In genomic region chr1:62436039-62436465, GRCh38 we compare ENCODE assay signal across 8 cellular contexts. TPM values are rescaled to one million over a fixed set of nuclear protein-coding genes. Genes with fewer than 3 reads are reported as not detected.
A peak's percentile ranks its signal among the peaks of the same experiment; 100 is the strongest.
DNase-seq lines count a peak whose midpoint lies in the region; ATAC-seq and TF ChIP-seq lines count a peak whose summit lies in the region.

No MANE protein-coding gene starts in this region.

- ATAC-seq in GM19324 (IDR thresholded peaks at IDR 0.05; ENCODE audit: low FRiP score, unreplicated experiment): peak; percentile 80
- ATAC-seq in activated T-cell treated with anti-CD3 and anti-CD28 coated beads, Interleukin-2, amount 50 U/mL, for 4 hours: no peak
- ATAC-seq in GM19467 (IDR thresholded peaks at IDR 0.05; ENCODE audit: unreplicated experiment): no peak

- intact Hi-C loops in esophagus squamous epithelium (cut with DNase I) (no loop called here), tibial artery (cut with DNase I; ENCODE audit: low total_unique reads) (loop anchor here (5.0 kb wide), 1 partner anchor 251 kb away; the partner anchor contains the start of gene DOCK7)

- TF ChIP-seq POLR2A in esophagus squamous epithelium (IDR thresholded peaks at IDR 0.05): peak in 3 of 4 donors; percentile 90 to 92 (median 91)

- peaks cover 39% of the 10 kb centered on the region for H3K4me1 Mint-ChIP-seq in activated T-cell treated with anti-CD3 and anti-CD28 coated beads, Interleukin-2, amount 50 U/mL, for 4 hours (ENCODE audit: low read depth)

- H2AFZ ChIP-seq in neuron (ENCODE audit: low read depth, low read length): peak overlapping the region; percentile 17

- H3K36me3 ChIP-seq in esophagus squamous epithelium (no peaks in the 10 kb centered on the region), neuron (ENCODE audit: insufficient read depth, low read length) (no peaks in the 10 kb centered on the region), tibial artery (no peaks in the 10 kb centered on the region)

- WGBS in esophagus squamous epithelium, 2 donors: 0% methylated on average over 15 to 20 of the region's 45 CpGs

- H3K27me3 Mint-ChIP-seq in activated T-cell treated with anti-CD3 and anti-CD28 coated beads, Interleukin-2, amount 50 U/mL, for 4 hours (ENCODE audit: low read depth): no peaks in the 10 kb centered on the region

- peak overlapping the region; percentile 96 for H3K4me3 Mint-ChIP-seq in activated T-cell treated with anti-CD3 and anti-CD28 coated beads, Interleukin-2, amount 50 U/mL, for 4 hours

- H3K4me3 ChIP-seq in HL-60 (replicated peaks; ENCODE audit: insufficient read depth, low read length): peak overlapping the region; percentile 54
- H3K4me3 ChIP-seq in esophagus squamous epithelium: peak overlapping the region; percentile 76 to 99 (median 96)
- H3K4me3 ChIP-seq in neuron (ENCODE audit: low read length): peak overlapping the region; percentile 72
- peak overlapping the region; percentile 63 to 92 for H3K4me3 ChIP-seq in tibial artery

- H3K9me3 ChIP-seq in esophagus squamous epithelium (no peaks in the 10 kb centered on the region), neuron (ENCODE audit: low read length) (no peaks in the 10 kb centered on the region), tibial artery (no peaks in the 10 kb centered on the region)

- H3K27ac ChIP-seq in HL-60 (replicated peaks) (peak overlapping the region; percentile 100), esophagus squamous epithelium (peak overlapping the region; percentile 98 to 99 (median 99)), tibial artery (peak overlapping the region; percentile 95 to 98)

- H3K27me3 ChIP-seq in HL-60 (ENCODE audit: insufficient read depth, poor library complexity, severe bottlenecking) (no peaks in the 10 kb centered on the region), esophagus squamous epithelium (no peaks in the 10 kb centered on the region), neuron (ENCODE audit: insufficient read depth, low read length) (no peaks in the 10 kb centered on the region), tibial artery (no peaks in the 10 kb centered on the region)

- no peak for DNase-seq in HL-60 (ENCODE audit: low read depth in 1 of 2, low spot score in 1 of 2)
- peak; percentile 93 for DNase-seq in activated T-cell treated with anti-CD3 and anti-CD28 coated beads, Interleukin-2, amount 50 U/mL, for 4 hours
- DNase-seq in esophagus squamous epithelium (lab: John Stamatoyannopoulos, UW): no peak
- DNase-seq in tibial artery: no peak
- no peak for DNase-seq in T1000 (lab: John Stamatoyannopoulos, UW)

- peaks cover 4% of the 10 kb centered on the region for H3K9me3 Mint-ChIP-seq in activated T-cell treated with anti-CD3 and anti-CD28 coated beads, Interleukin-2, amount 50 U/mL, for 4 hours

- TF ChIP-seq CTCF in HL-60 (IDR thresholded peaks at IDR 0.05; ENCODE audit: insufficient read depth, low read length): no peak
- TF ChIP-seq CTCF in esophagus squamous epithelium (IDR thresholded peaks at IDR 0.05): peak in 1 of 6 experiments; percentile 4
- TF ChIP-seq CTCF in tibial artery (IDR thresholded peaks at IDR 0.05): no peak

- H3K4me1 ChIP-seq in esophagus squamous epithelium (peaks cover 12 to 43% (median 21%) of the 10 kb centered on the region in 3 donors), neuron (ENCODE audit: insufficient read depth, low read length) (peaks cover 15% of the 10 kb centered on the region), tibial artery (peaks cover 0 to 39% (median 25%) of the 10 kb centered on the region in 4 donors)

- H3K36me3 Mint-ChIP-seq in activated T-cell treated with anti-CD3 and anti-CD28 coated beads, Interleukin-2, amount 50 U/mL, for 4 hours (ENCODE audit: insufficient read depth): peaks cover 4% of the 10 kb centered on the region

RNA-seq across cellular contexts. Expression of gene USP1, which starts 0.8 kb away (rescaled TPM):
- 10 to 100 TPM; 71.5 to 79.0 (median 72.5) TPM for total RNA-seq in activated T-cell treated with anti-CD3 and anti-CD28 coated beads, Interleukin-2, amount 50 U/mL, for 4 hours
- 10 to 100 TPM; 14.6 to 31.3 (median 24.7) TPM for total RNA-seq in esophagus squamous epithelium
